ENCODE assay signal across 12 cellular contexts in the genomic region with DNA sequence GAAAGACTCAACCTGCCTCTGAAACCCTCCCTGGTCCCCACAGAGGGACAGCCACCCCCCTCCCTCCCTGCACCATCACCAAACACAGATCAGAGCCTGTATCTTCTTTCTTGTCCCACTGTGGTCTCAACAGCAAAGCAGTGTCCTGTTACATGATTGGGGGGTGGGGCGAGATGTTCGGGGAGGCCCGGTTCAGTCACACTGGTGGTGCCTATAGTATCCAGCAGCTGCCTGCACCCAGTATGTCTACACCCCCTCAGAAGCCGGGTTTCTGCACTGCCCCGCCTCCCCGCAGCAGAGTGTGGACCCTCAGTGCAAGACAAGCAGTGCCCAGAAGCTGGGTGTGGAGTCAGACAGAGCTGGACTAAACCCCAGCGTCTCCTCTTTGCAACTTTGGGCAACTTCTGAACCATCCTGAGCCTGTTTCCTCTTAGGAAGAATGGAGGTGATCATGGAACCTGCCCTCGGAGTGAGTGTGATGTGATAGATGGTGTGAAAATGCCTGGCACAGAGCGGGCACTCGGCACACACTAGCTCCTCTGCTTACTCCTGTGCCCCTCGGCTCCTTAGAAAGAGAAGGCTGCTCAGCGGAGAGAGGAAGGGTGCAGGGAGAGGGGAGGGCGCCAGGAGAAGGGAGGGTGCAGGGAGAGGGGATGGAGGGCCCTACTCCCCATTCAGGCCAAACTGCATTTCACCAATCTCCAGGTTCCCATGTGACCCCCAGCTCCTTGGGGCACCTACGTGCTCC.
A peak's percentile ranks its signal among the peaks of the same experiment; 100 is the strongest.
DNase-seq lines count a peak whose midpoint lies in the region; ATAC-seq and TF ChIP-seq lines count a peak whose summit lies in the region.
"Had no signal": no experiment of that assay in that cellular context is flagged by ENCODE, and none has a peak within 500 bp of the region (broad histone marks: within the 10 kb centered on the region; RNA-seq: fewer than 3 reads in every experiment).

No MANE protein-coding gene starts in this region.

- CTCF ChIA-PET in activated B cell treated with CpG ODN at 0.5 μM for 24 hours (lab: Charles Lee), result interaction anchor here (0.7 kb wide), 1 partner anchor 84 kb away, joined by 3 read pairs; a partner anchor contains a TSS

- no peak; the same call in 1 of the 3 replicates for ATAC-seq in GM23338
- no peak for ATAC-seq in activated B cell treated with CpG ODN at 0.5 μM for 24 hours (ENCODE audit: low read depth)
- ATAC-seq in lower lobe of right lung, result no peak

- H3K9me3 Mint-ChIP-seq in GM23338 (peaks cover 11% of the 10 kb centered on the region), activated B cell treated with CpG ODN at 0.5 μM for 24 hours (peaks cover 8% of the 10 kb centered on the region)

- intact Hi-C loops in activated B cell treated with CpG ODN at 0.5 μM for 24 hours (cut with micrococcal nuclease) (no loop called here), lower lobe of right lung (cut with DNase I) (no loop called here), breast epithelium (cut with DNase I; ENCODE audit: low total_unique reads) (no loop called here)

- no peak for TF ChIP-seq CTCF in GM23338 (conservative IDR thresholded peaks at IDR 0.05; ENCODE audit: low read depth in 2 of 2)
- TF ChIP-seq CTCF in activated B cell treated with CpG ODN at 0.5 μM for 24 hours (IDR thresholded peaks at IDR 0.05), result no peak
- TF ChIP-seq CTCF in lower lobe of right lung (IDR thresholded peaks at IDR 0.05), result no peak
- TF ChIP-seq CTCF in smooth muscle cell (IDR thresholded peaks at IDR 0.05; ENCODE audit: borderline replicate concordance, insufficient read depth, poor library complexity, severe bottlenecking), result no peak
- TF ChIP-seq CTCF in breast epithelium (IDR thresholded peaks at IDR 0.05), result no peak

- no peaks in the 10 kb centered on the region for H3F3A ChIP-seq in GM23338 (replicated peaks; ENCODE audit: low read depth)
- H3F3A ChIP-seq in smooth muscle cell (ENCODE audit: low read depth), result peaks cover 13% of the 10 kb centered on the region

- H3K27ac Mint-ChIP-seq in GM23338 (no peak overlapping the region), activated B cell treated with CpG ODN at 0.5 μM for 24 hours (peak overlapping the region; percentile 12)
- H3K27ac Mint-ChIP-seq: H9 had no signal

- no peaks in the 10 kb centered on the region for H4K20me1 ChIP-seq in GM23338 (replicated peaks; ENCODE audit: insufficient read depth)
- H4K20me1 ChIP-seq in smooth muscle cell (ENCODE audit: low read depth), result no peaks in the 10 kb centered on the region

- H3K9me2 ChIP-seq in GM23338 (ENCODE audit: insufficient read depth), result no peaks in the 10 kb centered on the region

- no peak overlapping the region for H3K4me3 Mint-ChIP-seq in GM23338
- H3K4me3 Mint-ChIP-seq in activated B cell treated with CpG ODN at 0.5 μM for 24 hours, result no peak overlapping the region
- H3K4me3 Mint-ChIP-seq: H9 had no signal

- H3K27me3 Mint-ChIP-seq in GM23338 (ENCODE audit: insufficient read depth, low read depth, poor library complexity) (peaks cover 8% of the 10 kb centered on the region), activated B cell treated with CpG ODN at 0.5 μM for 24 hours (peaks cover 9% of the 10 kb centered on the region)

- H3K36me3 Mint-ChIP-seq in GM23338 (ENCODE audit: low read depth) (peaks cover 9% of the 10 kb centered on the region), activated B cell treated with CpG ODN at 0.5 μM for 24 hours (ENCODE audit: low read depth) (peaks cover 7% of the 10 kb centered on the region)

- H3K4me1 ChIP-seq in GM23338 (ENCODE audit: insufficient read depth), result 0 out of 2 replicates have a peak, but pooled peaks cover 5% of the 10 kb centered on the region
- H3K4me1 ChIP-seq in lower lobe of right lung, result peaks cover 4% of the 10 kb centered on the region
- no peaks in the 10 kb centered on the region for H3K4me1 ChIP-seq in smooth muscle cell (ENCODE audit: low read depth)
- peaks cover 53% of the 10 kb centered on the region for H3K4me1 ChIP-seq in effector memory CD4-positive, alpha-beta T cell (ENCODE audit: control insufficient read depth, insufficient read depth, low read length, poor library complexity, severe bottlenecking)
- H3K4me1 ChIP-seq in breast epithelium, result no peaks in the 10 kb centered on the region

- H3K9me3 ChIP-seq in lower lobe of right lung (peaks cover 9% of the 10 kb centered on the region), smooth muscle cell (replicated peaks; ENCODE audit: low read depth) (no peaks in the 10 kb centered on the region), breast epithelium (peaks cover 8 to 9% of the 10 kb centered on the region in 2 donors)
- H3K9me3 ChIP-seq in effector memory CD4-positive, alpha-beta T cell (ENCODE audit: control insufficient read depth, low read length), result no peaks in the 10 kb centered on the region

- no peak overlapping the region for H3K4me3 ChIP-seq in GM23338
- no peak overlapping the region for H3K4me3 ChIP-seq in lower lobe of right lung
- H3K4me3 ChIP-seq in smooth muscle cell, result no peak overlapping the region
- no peak overlapping the region for H3K4me3 ChIP-seq in effector memory CD4-positive, alpha-beta T cell (ENCODE audit: insufficient read depth, low read depth, low read length, poor library complexity, severe bottlenecking)
- no peak overlapping the region for H3K4me3 ChIP-seq in breast epithelium
- H3K4me3 ChIP-seq: SJCRH30 had no signal

- no peak overlapping the region for H3K27ac ChIP-seq in GM23338 (ENCODE audit: low read depth)
- no peak overlapping the region for H3K27ac ChIP-seq in lower lobe of right lung
- H3K27ac ChIP-seq in smooth muscle cell (ENCODE audit: low read depth), result no peak overlapping the region
- H3K27ac ChIP-seq in effector memory CD4-positive, alpha-beta T cell (ENCODE audit: insufficient read depth, low read length, poor library complexity, severe bottlenecking), result no peak overlapping the region
- H3K27ac ChIP-seq in breast epithelium, result no peak overlapping the region
- H3K27ac ChIP-seq: SJCRH30 had no signal

- no peak for TF ChIP-seq POLR2A in breast epithelium (IDR thresholded peaks at IDR 0.05)

- H3K4me2 ChIP-seq in GM23338 (no peak overlapping the region), smooth muscle cell (peak overlapping the region; percentile 45)

- POLR2A ChIA-PET in activated B cell treated with CpG ODN at 0.5 μM for 24 hours (lab: Charles Lee), result interaction anchor here (1.1 to 1.7 kb wide), 2 partner anchors 9 to 12 kb away, joined by 3 to 5 read pairs; no protein-coding TSS in a partner anchor

- no peaks in the 10 kb centered on the region for H3K27me3 ChIP-seq in GM23338 (ENCODE audit: insufficient read depth)
- peaks cover 10% of the 10 kb centered on the region for H3K27me3 ChIP-seq in lower lobe of right lung (ENCODE audit: low read depth)
- H3K27me3 ChIP-seq in smooth muscle cell (ENCODE audit: low read depth), result peaks cover 7% of the 10 kb centered on the region
- H3K27me3 ChIP-seq in effector memory CD4-positive, alpha-beta T cell (replicated peaks; ENCODE audit: control insufficient read depth, insufficient read depth, low read length, poor library complexity, severe bottlenecking), result no peaks in the 10 kb centered on the region
- no peaks in the 10 kb centered on the region for H3K27me3 ChIP-seq in breast epithelium
- H3K27me3 ChIP-seq: SJCRH30 had no signal

- no peak for DNase-seq in GM23338 (ENCODE audit: low spot score)
- no peak for DNase-seq in activated B cell treated with CpG ODN at 0.5 μM for 24 hours
- peak; percentile 18 for DNase-seq in lower lobe of right lung
- no peak for DNase-seq in smooth muscle cell (lab: John Stamatoyannopoulos, UW; ENCODE audit: unreplicated experiment)
- no peak for DNase-seq in effector memory CD4-positive, alpha-beta T cell
- no peak for DNase-seq in breast epithelium (ENCODE audit: low spot score in 2 of 2)
- no peak for DNase-seq in NCI-H2227 treated with DMSO at 0.1 percent for 48 hours (lab: John Stamatoyannopoulos, UW)
- DNase-seq: H9, NCI-H1417, NCI-H2029, NCI-H524 treated with DMSO at 0.1 percent for 48 hours had no signal

- no peaks in the 10 kb centered on the region for H3K36me3 ChIP-seq in GM23338 (ENCODE audit: insufficient read depth)
- no peaks in the 10 kb centered on the region for H3K36me3 ChIP-seq in lower lobe of right lung
- no peaks in the 10 kb centered on the region for H3K36me3 ChIP-seq in smooth muscle cell (ENCODE audit: low read depth)
- H3K36me3 ChIP-seq in effector memory CD4-positive, alpha-beta T cell (ENCODE audit: control insufficient read depth, insufficient read depth, low read length), result no peaks in the 10 kb centered on the region
- H3K36me3 ChIP-seq in breast epithelium, result no peaks in the 10 kb centered on the region
- H3K36me3 ChIP-seq: SJCRH30 had no signal

- peak overlapping the region; percentile 59; the same call in 1 of the 2 replicates for H2AFZ ChIP-seq in GM23338
- no peak overlapping the region for H2AFZ ChIP-seq in smooth muscle cell (ENCODE audit: low read depth)

- H3K79me2 ChIP-seq in GM23338 (replicated peaks; ENCODE audit: insufficient read depth) (no peaks in the 10 kb centered on the region), smooth muscle cell (ENCODE audit: low read depth) (no peaks in the 10 kb centered on the region)

- WGBS in smooth muscle cell (ENCODE audit: low lambda C conversion rate), result 76% methylated on average over 12 of the region's 14 CpGs

- no peak overlapping the region for H3K9ac ChIP-seq in smooth muscle cell (ENCODE audit: low read depth)

- H3K4me1 Mint-ChIP-seq in GM23338 (peaks cover 16% of the 10 kb centered on the region), activated B cell treated with CpG ODN at 0.5 μM for 24 hours (peaks cover 57% of the 10 kb centered on the region)

TF ChIP-seq in GM23338, 12 proteins besides CTCF, POLR2A, EP300 and RAD21 (continues in another document):
- TF ChIP-seq ZNF114 (CRISPR knock-in tag; IDR thresholded peaks at IDR 0.05), result no peak
- TF ChIP-seq EZH2 (IDR thresholded peaks at IDR 0.05; ENCODE audit: low read depth, unreplicated experiment), result no peak
